Comparison of ENCODE assay signal across 9 cellular contexts in the genomic region with DNA sequence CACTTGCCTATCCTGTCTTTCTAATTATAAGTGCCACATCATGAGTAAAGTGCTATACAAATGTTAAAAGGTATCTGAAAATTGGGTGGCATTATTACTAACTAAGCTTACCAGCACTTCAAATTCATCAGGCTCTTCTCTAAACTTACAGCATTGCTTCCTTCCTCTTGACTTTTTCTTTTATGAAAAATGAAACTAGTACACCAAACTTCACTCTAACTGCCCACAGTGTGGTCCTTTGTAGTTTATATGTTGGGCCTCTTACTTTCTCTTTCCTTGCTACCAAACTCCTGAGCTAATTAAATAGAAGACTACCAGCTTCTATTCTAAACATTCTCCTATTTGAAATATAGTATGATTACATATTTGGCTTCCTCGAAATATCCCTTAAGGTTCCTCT.
DNase-seq lines count a peak whose midpoint lies in the region; ATAC-seq and TF ChIP-seq lines count a peak whose summit lies in the region.
"Had no signal": no experiment of that assay in that cellular context is flagged by ENCODE, and none has a peak within 500 bp of the region (broad histone marks: within the 10 kb centered on the region; RNA-seq: fewer than 3 reads in every experiment).

No MANE protein-coding gene starts in this region.

- peaks cover 8% of the 10 kb centered on the region for H3K36me3 ChIP-seq in brain microvascular endothelial cell (replicated peaks)

- H3K27ac ChIP-seq in brain microvascular endothelial cell: peak overlapping the region; percentile 86

- peaks cover 13 to 42% of the 10 kb centered on the region in 2 donors for H3K36me3 Mint-ChIP-seq in stimulated activated naive B cell treated with anti-CD40 and anti-IgM and Interleukin-4, amounts not matched to agents 10 μg/mL and 1 μg/mL and 100 μg/mL, for 72 hours

- TF ChIP-seq CTCF in brain microvascular endothelial cell (IDR thresholded peaks at IDR 0.05; ENCODE audit: low read depth, low read length, missing control alignments): no peak
- TF ChIP-seq CTCF in omental fat pad (IDR thresholded peaks at IDR 0.05): no peak

- peak; percentile 15 to 52 for DNase-seq in NOMO-1 (lab: John Stamatoyannopoulos, UW; ENCODE audit: unreplicated experiment in 2 of 2)
- DNase-seq in NOMO-1 treated with dmso at 0.1 percent for 144 hours (lab: John Stamatoyannopoulos, UW; ENCODE audit: unreplicated experiment): no peak
- DNase-seq in Jurkat, Clone E6-1 (ENCODE audit: low read depth, low spot score): peak; percentile 40
- no peak for DNase-seq in brain microvascular endothelial cell
- no peak for DNase-seq in stimulated activated naive B cell treated with anti-CD40 and anti-IgM and Interleukin-4, amounts not matched to agents 10 μg/mL and 1 μg/mL and 100 μg/mL, for 72 hours
- no peak for DNase-seq in NCI-H2227 (lab: John Stamatoyannopoulos, UW; ENCODE audit: unreplicated experiment)
- DNase-seq in omental fat pad (ENCODE audit: low spot score): no peak
- DNase-seq: 8988T had no signal

- in situ Hi-C loops in brain microvascular endothelial cell (cut with HindIII; ENCODE audit: low pct_ligation_motif_present, low sequenced_read_pairs): no loop called here

- peaks cover 18 to 25% of the 10 kb centered on the region in 2 donors for H3K4me1 Mint-ChIP-seq in stimulated activated naive B cell treated with anti-CD40 and anti-IgM and Interleukin-4, amounts not matched to agents 10 μg/mL and 1 μg/mL and 100 μg/mL, for 72 hours

- H3K27me3 Mint-ChIP-seq in stimulated activated naive B cell treated with anti-CD40 and anti-IgM and Interleukin-4, amounts not matched to agents 10 μg/mL and 1 μg/mL and 100 μg/mL, for 72 hours: no peaks in the 10 kb centered on the region

- H3K4me3 Mint-ChIP-seq in stimulated activated naive B cell treated with anti-CD40 and anti-IgM and Interleukin-4, amounts not matched to agents 10 μg/mL and 1 μg/mL and 100 μg/mL, for 72 hours: peak overlapping the region; percentile 18 to 37

- H3K27me3 ChIP-seq in brain microvascular endothelial cell (replicated peaks): no peaks in the 10 kb centered on the region

- H3K4me3 ChIP-seq in Jurkat, Clone E6-1 (ENCODE audit: low read length): no peak overlapping the region
- no peak overlapping the region for H3K4me3 ChIP-seq in brain microvascular endothelial cell (ENCODE audit: low read depth, low read length)

- H3K9me3 Mint-ChIP-seq in stimulated activated naive B cell treated with anti-CD40 and anti-IgM and Interleukin-4, amounts not matched to agents 10 μg/mL and 1 μg/mL and 100 μg/mL, for 72 hours: no peaks in the 10 kb centered on the region

- ATAC-seq in stimulated activated naive B cell treated with anti-CD40 and anti-IgM and Interleukin-4, amounts not matched to agents 10 μg/mL and 1 μg/mL and 100 μg/mL, for 72 hours (replicated peaks): peak; percentile 42 to 61
- ATAC-seq in GM18519 (IDR thresholded peaks at IDR 0.05; ENCODE audit: low FRiP score, unreplicated experiment): no peak
- ATAC-seq in omental fat pad (ENCODE audit: low FRiP score): no peak

- H3K27ac Mint-ChIP-seq in stimulated activated naive B cell treated with anti-CD40 and anti-IgM and Interleukin-4, amounts not matched to agents 10 μg/mL and 1 μg/mL and 100 μg/mL, for 72 hours: peak overlapping the region; percentile 83

Comparison
In these comparisons a context has a peak if more than half of its experiments do, and no peak if none do; other contexts are left out.
1. DNase-seq: peak in NOMO-1 (2 of 2) and Jurkat, Clone E6-1 (single experiment); none in NOMO-1 treated with dmso at 0.1 percent for 144 hours (single experiment), brain microvascular endothelial cell (single experiment), stimulated activated naive B cell treated with anti-CD40 and anti-IgM and Interleukin-4, amounts not matched to agents 10 μg/mL and 1 μg/mL and 100 μg/mL, for 72 hours (single experiment), NCI-H2227 (single experiment) and omental fat pad (single experiment).
2. ATAC-seq: peak in stimulated activated naive B cell treated with anti-CD40 and anti-IgM and Interleukin-4, amounts not matched to agents 10 μg/mL and 1 μg/mL and 100 μg/mL, for 72 hours (2 of 2); none in GM18519 (single experiment) and omental fat pad (single experiment).